In the genomic region with DNA sequence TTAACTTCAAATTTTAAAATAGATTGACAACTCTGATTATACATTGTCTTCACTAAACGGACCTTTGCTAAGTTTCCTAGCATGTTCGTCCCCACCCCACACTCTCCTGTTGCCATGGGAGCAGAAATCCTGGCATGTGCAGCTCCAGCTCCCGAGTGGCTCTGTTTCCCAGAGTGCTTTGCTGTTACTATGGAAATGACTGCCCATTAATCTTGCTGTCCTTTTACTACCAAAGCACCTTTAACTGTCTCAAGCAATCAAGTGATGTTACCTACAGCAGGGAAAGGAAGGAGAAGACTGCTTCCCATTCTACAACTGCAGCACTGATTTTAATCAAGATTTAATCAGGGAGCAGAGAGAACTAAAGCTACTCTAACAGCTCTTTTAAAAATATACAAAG, we compare ENCODE assay signal across 8 cellular contexts.
DNase-seq lines count a peak whose midpoint lies in the region; ATAC-seq and TF ChIP-seq lines count a peak whose summit lies in the region.

No MANE protein-coding gene starts in this region.

- H3K4me3 Mint-ChIP-seq in T-helper 2 cell treated with Interferon-gamma antibody and Interleukin-4, amounts not matched to agents 5 μg/mL and 100 μg/mL, for 36 hours, result peak overlapping the region; percentile 57

- no peak for ATAC-seq in GM21786 (IDR thresholded peaks at IDR 0.05; ENCODE audit: unreplicated experiment)
- no peak for ATAC-seq in activated naive CD4-positive, alpha-beta T cell treated with anti-CD3 and anti-CD28 coated beads, Interleukin-2, amount 50 U/mL, for 72 hours
- ATAC-seq in HG02840 (IDR thresholded peaks at IDR 0.05; ENCODE audit: low FRiP score, unreplicated experiment), result no peak

- H3K4me1 ChIP-seq in neuron (ENCODE audit: insufficient read depth, low read length), result peaks cover 14% of the 10 kb centered on the region

- H3K4me3 ChIP-seq in dorsolateral prefrontal cortex, result peak overlapping the region in 49 of 59 donors; percentile 0 to 59 (median 27)
- H3K4me3 ChIP-seq in neuron (ENCODE audit: low read length), result no peak overlapping the region

- intact Hi-C loops in dorsolateral prefrontal cortex (cut with DNase I), result no loop called here

- TF ChIP-seq CTCF in dorsolateral prefrontal cortex (IDR thresholded peaks at IDR 0.05 in 54 of 56, conservative IDR thresholded peaks at IDR 0.05 in 2 of 56; ENCODE audit: low read depth in 1 of 56, partially characterized antibody in 56 of 56), result no peak

- H3K9me3 Mint-ChIP-seq in T-helper 2 cell treated with Interferon-gamma antibody and Interleukin-4, amounts not matched to agents 5 μg/mL and 100 μg/mL, for 36 hours, result no peaks in the 10 kb centered on the region
- H3K9me3 Mint-ChIP-seq in activated naive CD4-positive, alpha-beta T cell treated with anti-CD3 and anti-CD28 coated beads, Interleukin-2, amount 50 U/mL, for 72 hours, result no peaks in the 10 kb centered on the region

- H3K4me1 Mint-ChIP-seq in T-helper 2 cell treated with Interferon-gamma antibody and Interleukin-4, amounts not matched to agents 5 μg/mL and 100 μg/mL, for 36 hours (ENCODE audit: low read depth), result peaks cover 7% of the 10 kb centered on the region

- no peaks in the 10 kb centered on the region for H3K27me3 ChIP-seq in dorsolateral prefrontal cortex
- no peaks in the 10 kb centered on the region for H3K27me3 ChIP-seq in neuron (ENCODE audit: insufficient read depth, low read length)

- H3K27ac Mint-ChIP-seq in T-helper 2 cell treated with Interferon-gamma antibody and Interleukin-4, amounts not matched to agents 5 μg/mL and 100 μg/mL, for 36 hours, result no peak overlapping the region
- H3K27ac Mint-ChIP-seq in activated naive CD4-positive, alpha-beta T cell treated with anti-CD3 and anti-CD28 coated beads, Interleukin-2, amount 50 U/mL, for 72 hours, result peak overlapping the region in 1 of 2 donors; percentile 62

- H3K36me3 Mint-ChIP-seq in T-helper 2 cell treated with Interferon-gamma antibody and Interleukin-4, amounts not matched to agents 5 μg/mL and 100 μg/mL, for 36 hours (ENCODE audit: low read depth), result no peaks in the 10 kb centered on the region
- H3K36me3 Mint-ChIP-seq in activated naive CD4-positive, alpha-beta T cell treated with anti-CD3 and anti-CD28 coated beads, Interleukin-2, amount 50 U/mL, for 72 hours, result no peaks in the 10 kb centered on the region

- no peaks in the 10 kb centered on the region for H3K9me3 ChIP-seq in neuron (ENCODE audit: low read length)

- DNase-seq in T-helper 2 cell treated with Interferon-gamma antibody and Interleukin-4, amounts not matched to agents 5 μg/mL and 100 μg/mL, for 36 hours (ENCODE audit: low spot score), result no peak
- DNase-seq in T-helper 2 cell (no peak), NCI-H524 (lab: John Stamatoyannopoulos, UW) (peak; percentile 63 to 85), dorsolateral prefrontal cortex (peak in 9 of 10 donors; percentile 9 to 67 (median 59))
- DNase-seq in activated naive CD4-positive, alpha-beta T cell treated with anti-CD3 and anti-CD28 coated beads, Interleukin-2, amount 50 U/mL, for 72 hours (ENCODE audit: low spot score in 2 of 2), result no peak

- peak overlapping the region; percentile 98 for H2AFZ ChIP-seq in neuron (ENCODE audit: low read depth, low read length)

- no peak overlapping the region for H3K27ac ChIP-seq in dorsolateral prefrontal cortex

- H3K27me3 Mint-ChIP-seq in T-helper 2 cell treated with Interferon-gamma antibody and Interleukin-4, amounts not matched to agents 5 μg/mL and 100 μg/mL, for 36 hours (ENCODE audit: low read depth), result peaks cover 13% of the 10 kb centered on the region

- H3K36me3 ChIP-seq in neuron (ENCODE audit: insufficient read depth, low read length), result no peaks in the 10 kb centered on the region

Comparison
In these comparisons a context has a peak if more than half of its experiments do, and no peak if none do; other contexts are left out.
1. DNase-seq: peak in NCI-H524 (2 of 2) and dorsolateral prefrontal cortex (9 of 10); none in T-helper 2 cell treated with Interferon-gamma antibody and Interleukin-4, amounts not matched to agents 5 μg/mL and 100 μg/mL, for 36 hours (single experiment), T-helper 2 cell (0 of 5) and activated naive CD4-positive, alpha-beta T cell treated with anti-CD3 and anti-CD28 coated beads, Interleukin-2, amount 50 U/mL, for 72 hours (0 of 2).